23 cellular contexts compared by ENCODE assay signal in genomic region chrX:120768254-120768653, GRCh38.
"Had no signal": no experiment of that assay in that cellular context is flagged by ENCODE, and none has a peak within 500 bp of the region (broad histone marks: within the 10 kb centered on the region; RNA-seq: fewer than 3 reads in every experiment).

No MANE protein-coding gene starts in this region.

- H3K27me3 Mint-ChIP-seq: activated T-helper 17 cell treated with anti-CD3 and anti-CD28 coated beads, Interleukin-2, amount 50 U/mL, for 72 hours; central memory CD8-positive, alpha-beta T cell; stimulated activated naive CD8-positive, alpha-beta T cell treated with anti-CD3 and anti-CD28 coated beads, Interleukin-15, amount 100 ng/mL, for 72 hours had no signal

- H3K36me3 ChIP-seq: adrenal gland, ascending aorta, breast epithelium, colonic mucosa, right lobe of liver, tibial artery had no signal

- H3K9me3 ChIP-seq: adrenal gland, ascending aorta, breast epithelium, colonic mucosa, mucosa of descending colon, right lobe of liver, tibial artery had no signal

- H3K27me3 ChIP-seq: adrenal gland, ascending aorta, colonic mucosa, right lobe of liver, tibial artery had no signal

- H3K27ac Mint-ChIP-seq: activated naive CD4-positive, alpha-beta T cell treated with anti-CD3 and anti-CD28 coated beads, Interleukin-2, amount 50 U/mL, for 72 hours; activated T-cell treated with anti-CD3 and anti-CD28 coated beads, Interleukin-2, amount 50 U/mL, for 24 hours; activated T-helper 17 cell treated with anti-CD3 and anti-CD28 coated beads, Interleukin-2, amount 50 U/mL, for 72 hours; nephron progenitor cell; stimulated activated effector memory CD8-positive, alpha-beta T cell treated with anti-CD3 and anti-CD28 coated beads, Interleukin-12 subunit alpha, Interleukin-12 subunit beta, amount 100 ng/mL, for 72 hours; WTC11 had no signal

- H3K36me3 Mint-ChIP-seq: activated naive CD4-positive, alpha-beta T cell treated with anti-CD3 and anti-CD28 coated beads, Interleukin-2, amount 50 U/mL, for 72 hours; stimulated activated effector memory CD8-positive, alpha-beta T cell treated with anti-CD3 and anti-CD28 coated beads, Interleukin-12 subunit alpha, Interleukin-12 subunit beta, amount 100 ng/mL, for 72 hours; WTC11 had no signal

- H3K4me1 Mint-ChIP-seq: activated T-helper 17 cell treated with anti-CD3 and anti-CD28 coated beads, Interleukin-2, amount 50 U/mL, for 72 hours; central memory CD8-positive, alpha-beta T cell; nephron progenitor cell; stimulated activated effector memory CD8-positive, alpha-beta T cell treated with anti-CD3 and anti-CD28 coated beads, Interleukin-12 subunit alpha, Interleukin-12 subunit beta, amount 100 ng/mL, for 72 hours; stimulated activated naive CD8-positive, alpha-beta T cell treated with anti-CD3 and anti-CD28 coated beads, Interleukin-15, amount 100 ng/mL, for 72 hours; WTC11 had no signal

- DNase-seq: activated CD8-positive, alpha-beta memory T cell treated with anti-CD3 and anti-CD28 coated beads for 24 hours; activated CD8-positive, alpha-beta memory T cell treated with anti-CD3 and anti-CD28 coated beads, Interleukin-2, amount 50 U/mL, for 4 hours; activated T-cell treated with anti-CD3 and anti-CD28 coated beads, Interleukin-2, amount 50 U/mL, for 24 hours; adrenal gland; colonic mucosa; head of caudate nucleus; hypothalamus; mesenchymal stem cell; mucosa of descending colon; nephron progenitor cell; right lobe of liver; small intestine; stimulated activated CD4-positive, alpha-beta T cell treated with anti-CD3 and anti-CD28 coated beads, Interleukin-2, amount 100 ng/mL, for 24 hours; stimulated activated naive CD8-positive, alpha-beta T cell treated with anti-CD3 and anti-CD28 coated beads, Interleukin-15, amount 100 ng/mL, for 72 hours; T1000; tibial artery had no signal

- H3K27ac ChIP-seq: adrenal gland, ascending aorta, breast epithelium, colonic mucosa, right lobe of liver, tibial artery had no signal

- H3K9me3 Mint-ChIP-seq: activated naive CD4-positive, alpha-beta T cell treated with anti-CD3 and anti-CD28 coated beads, Interleukin-2, amount 50 U/mL, for 72 hours; activated T-cell treated with anti-CD3 and anti-CD28 coated beads, Interleukin-2, amount 50 U/mL, for 24 hours; activated T-helper 17 cell treated with anti-CD3 and anti-CD28 coated beads, Interleukin-2, amount 50 U/mL, for 72 hours; central memory CD8-positive, alpha-beta T cell; stimulated activated effector memory CD8-positive, alpha-beta T cell treated with anti-CD3 and anti-CD28 coated beads, Interleukin-12 subunit alpha, Interleukin-12 subunit beta, amount 100 ng/mL, for 72 hours; stimulated activated naive CD8-positive, alpha-beta T cell treated with anti-CD3 and anti-CD28 coated beads, Interleukin-15, amount 100 ng/mL, for 72 hours; WTC11 had no signal

- H3K4me1 ChIP-seq: ascending aorta, breast epithelium, colonic mucosa, right lobe of liver, tibial artery had no signal

- ATAC-seq: activated naive CD4-positive, alpha-beta T cell treated with anti-CD3 and anti-CD28 coated beads, Interleukin-2, amount 50 U/mL, for 72 hours; activated T-helper 17 cell treated with anti-CD3 and anti-CD28 coated beads, Interleukin-2, amount 50 U/mL, for 72 hours; mucosa of descending colon; stimulated activated effector memory CD8-positive, alpha-beta T cell treated with anti-CD3 and anti-CD28 coated beads, Interleukin-12 subunit alpha, Interleukin-12 subunit beta, amount 100 ng/mL, for 72 hours; stimulated activated naive CD8-positive, alpha-beta T cell treated with anti-CD3 and anti-CD28 coated beads, Interleukin-15, amount 100 ng/mL, for 72 hours; WTC11 had no signal

- H3K4me3 Mint-ChIP-seq: activated T-cell treated with anti-CD3 and anti-CD28 coated beads, Interleukin-2, amount 50 U/mL, for 24 hours; activated T-helper 17 cell treated with anti-CD3 and anti-CD28 coated beads, Interleukin-2, amount 50 U/mL, for 72 hours; central memory CD8-positive, alpha-beta T cell; nephron progenitor cell; stimulated activated effector memory CD8-positive, alpha-beta T cell treated with anti-CD3 and anti-CD28 coated beads, Interleukin-12 subunit alpha, Interleukin-12 subunit beta, amount 100 ng/mL, for 72 hours; stimulated activated naive CD8-positive, alpha-beta T cell treated with anti-CD3 and anti-CD28 coated beads, Interleukin-15, amount 100 ng/mL, for 72 hours; WTC11 had no signal

- H3K4me3 ChIP-seq: adrenal gland, ascending aorta, breast epithelium, colonic mucosa, mucosa of descending colon, right lobe of liver, tibial artery had no signal
